16 cellular contexts compared by ENCODE assay signal in genomic region chr4:140090215-140090731, GRCh38.
DNase-seq lines count a peak whose midpoint lies in the region; ATAC-seq and TF ChIP-seq lines count a peak whose summit lies in the region.
"Had no signal": no experiment of that assay in that cellular context is flagged by ENCODE, and none has a peak within 500 bp of the region (broad histone marks: within the 10 kb centered on the region; RNA-seq: fewer than 3 reads in every experiment).

No MANE protein-coding gene starts in this region.

- H3K27me3 Mint-ChIP-seq in HFFc6 (ENCODE audit: insufficient read depth) (peaks cover 2% of the 10 kb centered on the region; the same call in 1 of the 2 replicates), Calu3 (ENCODE audit: unreplicated experiment) (no peaks in the 10 kb centered on the region)
- peaks cover 24 to 34% of the 10 kb centered on the region in 2 donors for H3K27me3 Mint-ChIP-seq in natural killer cell treated with Interleukin-12 subunit alpha and Interleukin-12 subunit beta and Interleukin-15 and Interleukin-18, amount 100 ng/mL, for 72 hours
- H3K27me3 Mint-ChIP-seq in activated naive CD4-positive, alpha-beta T cell treated with anti-CD3 and anti-CD28 coated beads for 36 hours (ENCODE audit: low read depth): no peaks in the 10 kb centered on the region

- H3K9me3 Mint-ChIP-seq in HFFc6 (no peaks in the 10 kb centered on the region), Calu3 (ENCODE audit: low read depth, unreplicated experiment) (no peaks in the 10 kb centered on the region)
- no peaks in the 10 kb centered on the region for H3K9me3 Mint-ChIP-seq in natural killer cell treated with Interleukin-12 subunit alpha and Interleukin-12 subunit beta and Interleukin-15 and Interleukin-18, amount 100 ng/mL, for 72 hours
- no peaks in the 10 kb centered on the region for H3K9me3 Mint-ChIP-seq in activated naive CD4-positive, alpha-beta T cell treated with anti-CD3 and anti-CD28 coated beads for 36 hours
- H3K9me3 Mint-ChIP-seq: activated CD4-positive, alpha-beta memory T cell treated with anti-CD3 and anti-CD28 coated beads, Interleukin-2, amount 10 ng/mL, durations not matched to agents 7 days and 5 days had no signal

- H3K27ac Mint-ChIP-seq in HFFc6 (peak overlapping the region; percentile 63), Calu3 (ENCODE audit: unreplicated experiment) (no peak overlapping the region)
- H3K27ac Mint-ChIP-seq in natural killer cell treated with Interleukin-12 subunit alpha and Interleukin-12 subunit beta and Interleukin-15 and Interleukin-18, amount 100 ng/mL, for 72 hours: peak overlapping the region in 1 of 2 donors; percentile 30
- H3K27ac Mint-ChIP-seq in activated naive CD4-positive, alpha-beta T cell treated with anti-CD3 and anti-CD28 coated beads for 36 hours: no peak overlapping the region
- H3K27ac Mint-ChIP-seq: activated CD4-positive, alpha-beta memory T cell treated with anti-CD3 and anti-CD28 coated beads, Interleukin-2, amount 10 ng/mL, durations not matched to agents 7 days and 5 days had no signal

- DNase-seq in 8988T: peak; percentile 18
- peak; percentile 28 for DNase-seq in HFFc6
- DNase-seq in astrocyte of the cerebellum (ENCODE audit: low read depth): peak; percentile 36
- DNase-seq in kidney tubule cell (ENCODE audit: low spot score): peak; percentile 81
- DNase-seq in natural killer cell treated with Interleukin-12 subunit alpha and Interleukin-12 subunit beta and Interleukin-15 and Interleukin-18, amount 100 ng/mL, for 72 hours (ENCODE audit: low spot score): no peak
- no peak for DNase-seq in activated naive CD4-positive, alpha-beta T cell treated with anti-CD3 and anti-CD28 coated beads for 36 hours
- DNase-seq in body of pancreas: no peak
- no peak for DNase-seq in Calu3
- DNase-seq: activated CD4-positive, alpha-beta memory T cell treated with anti-CD3 and anti-CD28 coated beads, Interleukin-2, amount 10 ng/mL, durations not matched to agents 7 days and 5 days; activated effector memory CD4-positive, alpha-beta T cell treated with anti-CD3 and anti-CD28 coated beads, Interleukin-2, amount 50 U/mL, for 16 hours; glutamatergic neuron; left colon; NCI-H146; NCI-H446 had no signal

- intact Hi-C loops in activated naive CD4-positive, alpha-beta T cell treated with anti-CD3 and anti-CD28 coated beads for 36 hours (cut with micrococcal nuclease): loop anchor here (10.0 kb wide), 1 partner anchor 915 kb away; the partner anchor contains the start of gene ELF2
- intact Hi-C loops in body of pancreas (cut with DNase I) (no loop called here), Calu3 (cut with micrococcal nuclease; ENCODE audit: unreplicated experiment) (no loop called here)

- no peaks in the 10 kb centered on the region for H3K36me3 ChIP-seq in body of pancreas (replicated peaks in 1 of 2; ENCODE audit: insufficient read depth in 1 of 2, low read depth in 2 of 2)

- no peak for TF ChIP-seq POLR2A in body of pancreas (IDR thresholded peaks at IDR 0.05)

- no peaks in the 10 kb centered on the region for H3K9me3 ChIP-seq in body of pancreas

- TF ChIP-seq CTCF in HFFc6 (IDR thresholded peaks at IDR 0.05) (no peak), astrocyte of the cerebellum (IDR thresholded peaks at IDR 0.05; ENCODE audit: low read depth, low read length, missing control alignments) (no peak), body of pancreas (IDR thresholded peaks at IDR 0.05) (no peak), Calu3 (IDR thresholded peaks at IDR 0.05; ENCODE audit: unreplicated experiment) (no peak)

- CTCF ChIA-PET in activated naive CD4-positive, alpha-beta T cell treated with anti-CD3 and anti-CD28 coated beads for 36 hours (lab: Charles Lee): no interaction called here
- CTCF ChIA-PET in Calu3 (lab: Charles Lee): interaction anchor here (0.8 kb wide), 1 partner anchor 61 kb away, joined by 6 read pairs; no protein-coding TSS in a partner anchor

- H3K4me1 Mint-ChIP-seq in HFFc6 (ENCODE audit: low read depth) (peaks cover 75% of the 10 kb centered on the region), Calu3 (ENCODE audit: low read depth, unreplicated experiment) (peaks cover 15% of the 10 kb centered on the region)
- H3K4me1 Mint-ChIP-seq in natural killer cell treated with Interleukin-12 subunit alpha and Interleukin-12 subunit beta and Interleukin-15 and Interleukin-18, amount 100 ng/mL, for 72 hours (ENCODE audit: low read depth in 2 of 2): peaks cover 17 to 31% of the 10 kb centered on the region in 2 donors
- peaks cover 29% of the 10 kb centered on the region for H3K4me1 Mint-ChIP-seq in activated naive CD4-positive, alpha-beta T cell treated with anti-CD3 and anti-CD28 coated beads for 36 hours (ENCODE audit: low read depth)

- no peak overlapping the region for H3K4me3 ChIP-seq in astrocyte of the cerebellum (ENCODE audit: low read depth, low read length)
- no peak overlapping the region for H3K4me3 ChIP-seq in body of pancreas
- H3K4me3 ChIP-seq: K562, skin epidermis had no signal

- WGBS in body of pancreas, 2 donors: 57 to 59% methylated on average over 5 of the region's 5 CpGs

- no peaks in the 10 kb centered on the region for H3K36me3 Mint-ChIP-seq in HFFc6 (ENCODE audit: low read depth)
- H3K36me3 Mint-ChIP-seq in natural killer cell treated with Interleukin-12 subunit alpha and Interleukin-12 subunit beta and Interleukin-15 and Interleukin-18, amount 100 ng/mL, for 72 hours: peaks cover under 1% of the 10 kb centered on the region
- H3K36me3 Mint-ChIP-seq in activated naive CD4-positive, alpha-beta T cell treated with anti-CD3 and anti-CD28 coated beads for 36 hours (ENCODE audit: low read depth): no peaks in the 10 kb centered on the region
- H3K36me3 Mint-ChIP-seq in Calu3 (ENCODE audit: insufficient read depth, unreplicated experiment): no peaks in the 10 kb centered on the region

- no peak overlapping the region for H3K27ac ChIP-seq in body of pancreas

- peak overlapping the region; percentile 30; the same call in 1 of the 2 replicates for H3K4me3 Mint-ChIP-seq in HFFc6
- H3K4me3 Mint-ChIP-seq in natural killer cell treated with Interleukin-12 subunit alpha and Interleukin-12 subunit beta and Interleukin-15 and Interleukin-18, amount 100 ng/mL, for 72 hours: no peak overlapping the region
- no peak overlapping the region for H3K4me3 Mint-ChIP-seq in activated naive CD4-positive, alpha-beta T cell treated with anti-CD3 and anti-CD28 coated beads for 36 hours
- no peak overlapping the region for H3K4me3 Mint-ChIP-seq in Calu3 (ENCODE audit: low read depth, unreplicated experiment)
- H3K4me3 Mint-ChIP-seq: activated CD4-positive, alpha-beta memory T cell treated with anti-CD3 and anti-CD28 coated beads, Interleukin-2, amount 10 ng/mL, durations not matched to agents 7 days and 5 days had no signal

- ATAC-seq in natural killer cell treated with Interleukin-12 subunit alpha and Interleukin-12 subunit beta and Interleukin-15 and Interleukin-18, amount 100 ng/mL, for 72 hours: no peak
- no peak for ATAC-seq in body of pancreas
- ATAC-seq: K562, left colon had no signal

- in situ Hi-C loops in astrocyte of the cerebellum (cut with HindIII; ENCODE audit: low sequenced_read_pairs): no loop called here

- H3K4me1 ChIP-seq in body of pancreas: peaks cover 46% of the 10 kb centered on the region

- H3K27me3 ChIP-seq in body of pancreas: no peaks in the 10 kb centered on the region

- BruUV-seq in Calu3 (replicated peaks; lab: Mats Ljungman, UMichigan): no TSS peak

Comparison
In these comparisons a context has a peak if more than half of its experiments do, and no peak if none do; other contexts are left out.
1. DNase-seq: peak in 8988T (single experiment), HFFc6 (single experiment), astrocyte of the cerebellum (single experiment) and kidney tubule cell (single experiment); none in natural killer cell treated with Interleukin-12 subunit alpha and Interleukin-12 subunit beta and Interleukin-15 and Interleukin-18, amount 100 ng/mL, for 72 hours (single experiment), activated naive CD4-positive, alpha-beta T cell treated with anti-CD3 and anti-CD28 coated beads for 36 hours (single experiment), body of pancreas (0 of 4) and Calu3 (single experiment).